10 cellular contexts compared by ENCODE assay signal in genomic region chr16:29721167-29721879, GRCh38. TPM values are rescaled to one million over a fixed set of nuclear protein-coding genes. Genes with fewer than 3 reads are reported as not detected.
DNase-seq lines count a peak whose midpoint lies in the region; ATAC-seq, FAIRE-seq and TF ChIP-seq lines count a peak whose summit lies in the region.
"Not testable (repeated sequence)": the region's sequence is repeated elsewhere in the genome, so short reads cannot be mapped to it uniquely, and the experiment has no call there.
"Had no signal": no experiment of that assay in that cellular context is flagged by ENCODE, and none has a peak within 500 bp of the region (broad histone marks: within the 10 kb centered on the region; RNA-seq: fewer than 3 reads in every experiment).

No MANE protein-coding gene starts in this region.

- DNase-seq in Calu3 (peak; percentile 78), HK-2 (ENCODE audit: unreplicated experiment) (peak; percentile 77), NCI-H510A treated with DMSO at 0.1 percent for 48 hours (lab: John Stamatoyannopoulos, UW) (peak; percentile 82), Right ventricle myocardium superior (peak; percentile 83), superior temporal gyrus (ENCODE audit: extremely low spot score) (peak; percentile 82)
- DNase-seq in GM12878 (ENCODE audit: low read depth, low spot score) = not testable (repeated sequence)

- H3K9ac ChIP-seq in GM12878 (ENCODE audit: control insufficient read depth, insufficient read depth, low read length) = not testable (repeated sequence)

- H3K27me3 ChIP-seq in GM12878 (replicated peaks in 1 of 2; ENCODE audit: control insufficient read depth in 2 of 2, insufficient read depth in 2 of 2, low read length in 1 of 2) = not testable (repeated sequence)

- not testable (repeated sequence) for H3K79me2 ChIP-seq in GM12878 (ENCODE audit: control insufficient read depth, insufficient read depth, low read length)

- not testable (repeated sequence) for H3K9me3 ChIP-seq in GM12878 (replicated peaks; ENCODE audit: control insufficient read depth, insufficient read depth, low read length)

- H3K27me3 Mint-ChIP-seq in Calu3 (ENCODE audit: unreplicated experiment); nephron (ENCODE audit: low read depth): not testable (repeated sequence)

- WGBS in GM12878 (ENCODE audit: insufficient coverage, insufficient replicate concordance, low lambda C conversion rate, missing lambda C conversion rate) = 34% methylated on average over 23 of the region's 24 CpGs

- BruUV-seq in Calu3 (replicated peaks; lab: Mats Ljungman, UMichigan); GM12878 (replicated peaks; lab: Mats Ljungman, UMichigan): not testable (repeated sequence)

- not testable (repeated sequence) for TF ChIP-seq EP300 in GM12878 (IDR thresholded peaks at IDR 0.05; ENCODE audit: borderline replicate concordance in 1 of 2, control insufficient read depth in 1 of 2, low read depth in 2 of 2, low read length in 2 of 2)

- TF ChIP-seq POLR2A in GM12878 (IDR thresholded peaks at IDR 0.05; ENCODE audit: low read depth, low read length) = not testable (repeated sequence)

- H3K27ac Mint-ChIP-seq in Calu3 (ENCODE audit: unreplicated experiment); nephron: not testable (repeated sequence)

- not testable (repeated sequence) for H3K27ac ChIP-seq in GM12878 (ENCODE audit: control insufficient read depth, insufficient read depth)

- not testable (repeated sequence) for H3K9me3 Mint-ChIP-seq in Calu3 (ENCODE audit: low read depth, unreplicated experiment); nephron

- H3K4me1 Mint-ChIP-seq in Calu3 (ENCODE audit: low read depth, unreplicated experiment); nephron: not testable (repeated sequence)

- intact Hi-C loops in Calu3 (cut with micrococcal nuclease; ENCODE audit: unreplicated experiment); Right ventricle myocardium superior (cut with DNase I): not testable (repeated sequence)
- intact Hi-C loops in GM12878 (cut with micrococcal nuclease; ENCODE audit: unreplicated experiment) = loop anchor here (1.0 kb wide), 1 partner anchor 21 kb away; no protein-coding TSS in a partner anchor

- CTCF ChIA-PET in Calu3 (lab: Charles Lee) (interaction anchor here (0.6 to 2.0 kb wide), 4 partner anchors 11 to 109 kb away, joined by 3 to 7 read pairs (median 4); no protein-coding TSS in a partner anchor), GM12878 (lab: Yijun Ruan, JAX) (interaction anchor here (0.6 to 3.5 kb wide), 15 partner anchors 8 to 146 kb away, joined by 3 to 20 read pairs (median 6); partner anchors contain the start of gene KIF22)

- peak; percentile 31 for FAIRE-seq in TTC549 (lab: Jason Lieb, UNC)
- peak; percentile 88 for FAIRE-seq in GM12878 (lab: Jason Lieb, UNC)

- POLR2A ChIA-PET in GM12878 (lab: Charles Lee) = interaction anchor here (0.6 to 1.2 kb wide), 5 partner anchors 10 to 84 kb away, joined by 3 to 7 read pairs (median 3); no protein-coding TSS in a partner anchor

- not testable (repeated sequence) for H3K4me3 Mint-ChIP-seq in Calu3 (ENCODE audit: low read depth, unreplicated experiment)
- peak overlapping the region in 1 of 3 experiments; percentile 18 for H3K4me3 Mint-ChIP-seq in nephron

- not testable (repeated sequence) for H3K4me3 ChIP-seq in GM12878

- peak; percentile 55 for TF ChIP-seq CTCF in Calu3 (IDR thresholded peaks at IDR 0.05; ENCODE audit: unreplicated experiment)
- TF ChIP-seq CTCF in GM12878 (IDR thresholded peaks at IDR 0.05 in 2 of 3, conservative IDR thresholded peaks at IDR 0.05 in 1 of 3; ENCODE audit: control insufficient read depth in 2 of 3, extremely low read depth in 1 of 3, insufficient read depth in 1 of 3, low read depth in 3 of 3, low read length in 3 of 3) = peak; percentile 47 to 76 (median 58); a peak in 5 of 6 replicates
- TF ChIP-seq CTCF in nephron (IDR thresholded peaks at IDR 0.05; ENCODE audit: unreplicated experiment in 3 of 3) = peak; percentile 63 to 68 (median 65)

- SMC1A ChIA-PET in GM12878 (lab: Charles Lee; ENCODE audit: uncharacterized antibody, unreplicated experiment) = interaction anchor here (0.6 to 2.1 kb wide), 11 partner anchors 10 to 127 kb away, joined by 3 to 10 read pairs (median 4); no protein-coding TSS in a partner anchor

- H4K20me1 ChIP-seq in GM12878 (ENCODE audit: control insufficient read depth, insufficient read depth) = not testable (repeated sequence)

- H2AFZ ChIP-seq in GM12878 (ENCODE audit: control insufficient read depth, low read depth, low read length) = not testable (repeated sequence)

- peak; percentile 91 for ATAC-seq in GM12878
- ATAC-seq in Right ventricle myocardium superior (ENCODE audit: poor library complexity) = peak; percentile 84

- TF ChIP-seq RAD21 in GM12878 (IDR thresholded peaks at IDR 0.05; ENCODE audit: insufficient read depth, low read depth, low read length) = peak; percentile 72

- not testable (repeated sequence) for H3K36me3 ChIP-seq in GM12878 (ENCODE audit: control insufficient read depth in 2 of 2, insufficient read depth in 2 of 2, low read length in 1 of 2)

- in situ Hi-C loops in GM12878 (cut with MboI) = not testable (repeated sequence)

- H3K4me2 ChIP-seq in GM12878 (ENCODE audit: control insufficient read depth, insufficient read depth) = peak overlapping the region; percentile 60; the same call in 1 of the 2 replicates

- RAD21 ChIA-PET in GM12878 (lab: Charles Lee; ENCODE audit: unreplicated experiment) = interaction anchor here (0.9 to 2.7 kb wide), 8 partner anchors 8 to 127 kb away, joined by 3 to 12 read pairs (median 4); partner anchors contain the start of gene KIF22

- H3K4me1 ChIP-seq in GM12878 (ENCODE audit: control insufficient read depth, insufficient read depth, low read length) = not testable (repeated sequence)

- H3K36me3 Mint-ChIP-seq in Calu3 (ENCODE audit: insufficient read depth, unreplicated experiment); nephron (ENCODE audit: low read depth): not testable (repeated sequence)

RNA-seq across cellular contexts. Expression of gene C16orf54, which starts 24.5 kb away (rescaled TPM):
- total RNA-seq in Calu3 (2022) (not detected in 2 replicates), GM12878 (2014; rRNA removed) (12.4 and 13.3 TPM in 2 replicates), GM12878 (2014; rRNA removed; fragmentation: Illumina TruSeq; extraction: Trizol) (5.8 and 5.9 TPM in 2 replicates), GM12878 (2021) (10.9 and 11.0 TPM in 2 replicates), Right ventricle myocardium superior (0.65 TPM)
- 9.4 and 10.1 TPM in 2 replicates for total RNA-seq in GM12878 (2013; cell fraction: nucleolus; rRNA removed)
- polyA plus RNA-seq in GM12878 (2011; ENCODE audit: low read depth) = 3.6 TPM
- polyA plus RNA-seq in GM12878 (2011; rRNA removed) (2.9 and 4.4 TPM in 2 replicates), GM12878 (2014; fragmentation: Illumina TruSeq; extraction: Trizol) (4.1 and 5.2 TPM in 2 replicates), GM12878 (2014; fragmentation: Nextera tagmentation; extraction: Ambion mirVana) (1 to 10 TPM; 2.1 to 2.4 TPM), GM12878 (2014; rRNA removed) (6.3 and 7.0 TPM in 2 replicates), GM12878 (2016; fragmentation: Nextera tagmentation; extraction: Ambion mirVana) (1 to 10 TPM; 4.6 to 5.6 TPM)
- polyA plus RNA-seq in GM12878 (2011; cell fraction: cytosol; rRNA removed) = 4.9 and 6.7 TPM in 2 replicates
- polyA plus RNA-seq in GM12878 (2011; cell fraction: nucleus; rRNA removed) = 4.4 and 5.3 TPM in 2 replicates
- 5.1 and 6.0 TPM in 2 replicates for polyA plus RNA-seq in GM12878 (2012)
- polyA minus RNA-seq in GM12878 (2011; rRNA and poly(A)+ RNA removed) = 10.3 and 14.3 TPM in 2 replicates
- 6.4 and 7.6 TPM in 2 replicates for polyA minus RNA-seq in GM12878 (2011; cell fraction: cytosol; rRNA and poly(A)+ RNA removed)
- polyA minus RNA-seq in GM12878 (2011; cell fraction: nucleus; rRNA and poly(A)+ RNA removed) = 4.4 and 6.3 TPM in 2 replicates

RNA-seq across cellular contexts. Expression of gene QPRT, which starts 42.3 kb away (rescaled TPM):
- total RNA-seq in Calu3 (2022) = 4.6 and 7.5 TPM in 2 replicates
- 28.0 and 32.4 TPM in 2 replicates for total RNA-seq in GM12878 (2013; cell fraction: nucleolus; rRNA removed)
- total RNA-seq in GM12878 (2014; rRNA removed) = 32.1 and 36.4 TPM in 2 replicates
- total RNA-seq in GM12878 (2014; rRNA removed; fragmentation: Illumina TruSeq; extraction: Trizol) = 15.6 and 16.4 TPM in 2 replicates
- total RNA-seq in GM12878 (2021) = 34.8 and 35.7 TPM in 2 replicates
- polyA plus RNA-seq in GM12878 (2011; ENCODE audit: low read depth) = 14.8 TPM
- 25.7 and 43.0 TPM in 2 replicates for polyA plus RNA-seq in GM12878 (2011; rRNA removed)
- polyA plus RNA-seq in GM12878 (2011; cell fraction: cytosol; rRNA removed) = 57.2 and 75.7 TPM in 2 replicates
- polyA plus RNA-seq in GM12878 (2011; cell fraction: nucleus; rRNA removed) = 36.7 and 44.1 TPM in 2 replicates
- 52.2 and 54.7 TPM in 2 replicates for polyA plus RNA-seq in GM12878 (2012)
- 19.2 and 19.9 TPM in 2 replicates for polyA plus RNA-seq in GM12878 (2014; fragmentation: Illumina TruSeq; extraction: Trizol)
- polyA plus RNA-seq in GM12878 (2014; fragmentation: Nextera tagmentation; extraction: Ambion mirVana) = 1 to 10 TPM; 2.7 to 6.9 TPM
- 30.1 and 31.3 TPM in 2 replicates for polyA plus RNA-seq in GM12878 (2014; rRNA removed)
- 10 to 100 TPM; 31.4 to 34.7 TPM for polyA plus RNA-seq in GM12878 (2016; fragmentation: Nextera tagmentation; extraction: Ambion mirVana)
- 27.3 and 44.8 TPM in 2 replicates for polyA minus RNA-seq in GM12878 (2011; rRNA and poly(A)+ RNA removed)
- 20.3 and 25.0 TPM in 2 replicates for polyA minus RNA-seq in GM12878 (2011; cell fraction: cytosol; rRNA and poly(A)+ RNA removed)
- 5.8 and 9.1 TPM in 2 replicates for polyA minus RNA-seq in GM12878 (2011; cell fraction: nucleus; rRNA and poly(A)+ RNA removed)
- total RNA-seq in Right ventricle myocardium superior = 31.8 TPM

RNA-seq across cellular contexts. Expression of gene ZG16, which starts 56.7 kb away (rescaled TPM):
- total RNA-seq in Calu3 (2022) (not detected in 2 replicates), GM12878 (2014; rRNA removed) (not detected in 2 replicates), GM12878 (2014; rRNA removed; fragmentation: Illumina TruSeq; extraction: Trizol) (not detected in 2 replicates), GM12878 (2021) (not detected in 2 replicates), Right ventricle myocardium superior (not detected)
- not detected in 2 replicates for total RNA-seq in GM12878 (2013; cell fraction: nucleolus; rRNA removed)
- polyA plus RNA-seq in GM12878 (2011; ENCODE audit: low read depth) = not detected
- polyA plus RNA-seq in GM12878 (2011; rRNA removed) (not detected in 2 replicates), GM12878 (2014; fragmentation: Illumina TruSeq; extraction: Trizol) (not detected in 2 replicates), GM12878 (2014; fragmentation: Nextera tagmentation; extraction: Ambion mirVana) (not detected), GM12878 (2014; rRNA removed) (not detected in 2 replicates), GM12878 (2016; fragmentation: Nextera tagmentation; extraction: Ambion mirVana) (not detected)
- not detected in 2 replicates for polyA plus RNA-seq in GM12878 (2011; cell fraction: cytosol; rRNA removed)
- not detected in 2 replicates for polyA plus RNA-seq in GM12878 (2011; cell fraction: nucleus; rRNA removed)
- polyA plus RNA-seq in GM12878 (2012) = not detected in 2 replicates
- not detected in 2 replicates for polyA minus RNA-seq in GM12878 (2011; rRNA and poly(A)+ RNA removed)
- polyA minus RNA-seq in GM12878 (2011; cell fraction: cytosol; rRNA and poly(A)+ RNA removed) = not detected in 2 replicates
- not detected in 2 replicates for polyA minus RNA-seq in GM12878 (2011; cell fraction: nucleus; rRNA and poly(A)+ RNA removed)
- total RNA-seq: activated T-helper 1 cell treated with anti-CD3 and anti-CD28 coated beads, Interleukin-12 subunit alpha, Interleukin-12 subunit beta, Interleukin-2, Interleukin-4 antibody, amounts not matched to agents 30 ng/mL and 10 ng/mL and 1 ng/mL, durations not matched to agents 14 hours and 24 hours and 36 hours; mononuclear cell had no signal

RNA-seq across cellular contexts. Expression of gene SPN, which starts 58.3 kb away (rescaled TPM):
- total RNA-seq in Calu3 (2022) (not detected in 2 replicates), GM12878 (2014; rRNA removed) (74.4 and 80.7 TPM in 2 replicates), GM12878 (2014; rRNA removed; fragmentation: Illumina TruSeq; extraction: Trizol) (54.1 and 57.4 TPM in 2 replicates), GM12878 (2021) (173 and 182 TPM in 2 replicates), Right ventricle myocardium superior (0.91 TPM)
- 270 and 289 TPM in 2 replicates for total RNA-seq in GM12878 (2013; cell fraction: nucleolus; rRNA removed)
- 29.2 TPM for polyA plus RNA-seq in GM12878 (2011; ENCODE audit: low read depth)
- polyA plus RNA-seq in GM12878 (2011; rRNA removed) (45.4 and 134 TPM in 2 replicates), GM12878 (2014; fragmentation: Illumina TruSeq; extraction: Trizol) (144 and 150 TPM in 2 replicates), GM12878 (2014; fragmentation: Nextera tagmentation; extraction: Ambion mirVana) (10 to 100 TPM; 16.2 to 42.8 TPM), GM12878 (2014; rRNA removed) (74.6 and 80.2 TPM in 2 replicates), GM12878 (2016; fragmentation: Nextera tagmentation; extraction: Ambion mirVana) (100 to 1,000 TPM; 105 to 108 TPM)
- 78.1 and 109 TPM in 2 replicates for polyA plus RNA-seq in GM12878 (2011; cell fraction: cytosol; rRNA removed)
- 119 and 123 TPM in 2 replicates for polyA plus RNA-seq in GM12878 (2011; cell fraction: nucleus; rRNA removed)
- 89.0 and 97.1 TPM in 2 replicates for polyA plus RNA-seq in GM12878 (2012)
- polyA minus RNA-seq in GM12878 (2011; rRNA and poly(A)+ RNA removed) = 96.7 and 112 TPM in 2 replicates
- polyA minus RNA-seq in GM12878 (2011; cell fraction: cytosol; rRNA and poly(A)+ RNA removed) = 47.4 and 49.8 TPM in 2 replicates
- 26.7 and 39.3 TPM in 2 replicates for polyA minus RNA-seq in GM12878 (2011; cell fraction: nucleus; rRNA and poly(A)+ RNA removed)
